18 cellular contexts compared by ENCODE assay signal in genomic region chr22:37126383-37126782, GRCh38. TPM values are rescaled to one million over a fixed set of nuclear protein-coding genes. Genes with fewer than 3 reads are reported as not detected.
DNase-seq lines count a peak whose midpoint lies in the region; ATAC-seq and TF ChIP-seq lines count a peak whose summit lies in the region.
"Had no signal": no experiment of that assay in that cellular context is flagged by ENCODE, and none has a peak within 500 bp of the region (broad histone marks: within the 10 kb centered on the region; RNA-seq: fewer than 3 reads in every experiment).

No MANE protein-coding gene starts in this region.

- no peak for ATAC-seq in central memory CD8-positive, alpha-beta T cell (replicated peaks; ENCODE audit: extremely low read depth, poor library complexity, severe bottlenecking)
- ATAC-seq in natural killer cell, result no peak
- ATAC-seq: activated CD4-positive, CD25-positive, alpha-beta regulatory T cell treated with anti-CD3 and anti-CD28 coated beads, Interleukin-2, amount 50 U/mL, for 24 hours had no signal

- no peaks in the 10 kb centered on the region for H3K9me3 Mint-ChIP-seq in T-helper 1 cell treated with Interleukin-12 subunit alpha and Interleukin-12 subunit beta and Interleukin-4 antibody, amounts not matched to agents 30 μg/mL and 1 μg/mL, for 36 hours
- no peaks in the 10 kb centered on the region for H3K9me3 Mint-ChIP-seq in central memory CD8-positive, alpha-beta T cell
- no peaks in the 10 kb centered on the region for H3K9me3 Mint-ChIP-seq in natural killer cell
- H3K9me3 Mint-ChIP-seq: nephron had no signal

- no peak for TF ChIP-seq CTCF in natural killer cell (IDR thresholded peaks at IDR 0.05)

- peaks cover 48% of the 10 kb centered on the region for H3K4me1 Mint-ChIP-seq in T-helper 1 cell treated with Interleukin-12 subunit alpha and Interleukin-12 subunit beta and Interleukin-4 antibody, amounts not matched to agents 30 μg/mL and 1 μg/mL, for 36 hours (ENCODE audit: low read depth)
- H3K4me1 Mint-ChIP-seq in central memory CD8-positive, alpha-beta T cell, result peaks cover 54% of the 10 kb centered on the region
- peaks cover 56 to 75% of the 10 kb centered on the region in 2 donors for H3K4me1 Mint-ChIP-seq in natural killer cell

- no peak overlapping the region for H3K4me3 ChIP-seq in MG63
- H3K4me3 ChIP-seq: skin epidermis, upper lobe of left lung had no signal

- no peaks in the 10 kb centered on the region for H3K27me3 ChIP-seq in MG63
- H3K27me3 ChIP-seq: upper lobe of left lung had no signal

- H3K27ac Mint-ChIP-seq in T-helper 1 cell treated with Interleukin-12 subunit alpha and Interleukin-12 subunit beta and Interleukin-4 antibody, amounts not matched to agents 30 μg/mL and 1 μg/mL, for 36 hours, result peak overlapping the region; percentile 69
- peak overlapping the region; percentile 71 for H3K27ac Mint-ChIP-seq in central memory CD8-positive, alpha-beta T cell (ENCODE audit: low read depth)
- peak overlapping the region; percentile 94 to 99 for H3K27ac Mint-ChIP-seq in natural killer cell
- H3K27ac Mint-ChIP-seq: nephron had no signal

- peaks cover 36% of the 10 kb centered on the region for H3K36me3 Mint-ChIP-seq in T-helper 1 cell treated with Interleukin-12 subunit alpha and Interleukin-12 subunit beta and Interleukin-4 antibody, amounts not matched to agents 30 μg/mL and 1 μg/mL, for 36 hours (ENCODE audit: low read depth)
- H3K36me3 Mint-ChIP-seq in central memory CD8-positive, alpha-beta T cell (ENCODE audit: insufficient read depth), result peaks cover 39% of the 10 kb centered on the region
- no peaks in the 10 kb centered on the region for H3K36me3 Mint-ChIP-seq in natural killer cell

- DNase-seq in T-helper 1 cell, result no peak
- DNase-seq in NCI-H2196 treated with DMSO at 0.1 percent for 48 hours (lab: John Stamatoyannopoulos, UW; ENCODE audit: unreplicated experiment), result peak; percentile 21
- no peak for DNase-seq in central memory CD8-positive, alpha-beta T cell (ENCODE audit: low spot score in 2 of 2)
- DNase-seq in natural killer cell, result no peak
- DNase-seq in HCEC 1CT, result no peak
- DNase-seq in stimulated activated CD4-positive, alpha-beta T cell treated with anti-CD3 and anti-CD28 coated beads, Interleukin-15, amount 100 ng/mL, for 24 hours, result no peak
- no peak for DNase-seq in MG63
- DNase-seq: 8988T, COR-L47, cortex of kidney, kidney, NCI-H524, Right ventricle myocardium superior, upper lobe of left lung had no signal

- no peak overlapping the region for H3K4me3 Mint-ChIP-seq in T-helper 1 cell treated with Interleukin-12 subunit alpha and Interleukin-12 subunit beta and Interleukin-4 antibody, amounts not matched to agents 30 μg/mL and 1 μg/mL, for 36 hours
- H3K4me3 Mint-ChIP-seq in central memory CD8-positive, alpha-beta T cell, result no peak overlapping the region
- no peak overlapping the region for H3K4me3 Mint-ChIP-seq in natural killer cell
- H3K4me3 Mint-ChIP-seq: nephron had no signal

- intact Hi-C loops in natural killer cell (cut with micrococcal nuclease), result no loop called here

- no peaks in the 10 kb centered on the region for H3K36me3 ChIP-seq in MG63
- H3K36me3 ChIP-seq: upper lobe of left lung had no signal

- no peaks in the 10 kb centered on the region for H3K27me3 Mint-ChIP-seq in T-helper 1 cell treated with Interleukin-12 subunit alpha and Interleukin-12 subunit beta and Interleukin-4 antibody, amounts not matched to agents 30 μg/mL and 1 μg/mL, for 36 hours (ENCODE audit: low read depth)
- no peaks in the 10 kb centered on the region for H3K27me3 Mint-ChIP-seq in central memory CD8-positive, alpha-beta T cell
- no peaks in the 10 kb centered on the region for H3K27me3 Mint-ChIP-seq in natural killer cell (ENCODE audit: low read depth in 2 of 2)

- no peaks in the 10 kb centered on the region for H3K9me3 ChIP-seq in MG63
- H3K9me3 ChIP-seq: upper lobe of left lung had no signal

RNA-seq across cellular contexts. Expression of gene TMPRSS6, which starts 16.9 kb away (rescaled TPM):
- 1 to 10 TPM; 1.1 to 4.7 (median 3.4) TPM for total RNA-seq in natural killer cell
- total RNA-seq in MG63 (2014; rRNA removed; shearing (Covaris generic); ENCODE audit: low replicate concordance), result not detected in 2 replicates
- total RNA-seq: Right ventricle myocardium superior had no signal

RNA-seq across cellular contexts. Expression of gene IL2RB, which starts 23.3 kb away (rescaled TPM):
- total RNA-seq in natural killer cell, result 1,000 to 10,000 TPM in 2 of 3 donors, 100 to 1,000 TPM in 1; 905 to 1,386 (median 1,021) TPM
- not detected in 2 replicates for total RNA-seq in MG63 (2014; rRNA removed; shearing (Covaris generic); ENCODE audit: low replicate concordance)

Comparison
In these comparisons a context has a peak if more than half of its experiments do, and no peak if none do; other contexts are left out.
1. RNA of gene IL2RB, which starts 23.3 kb away (total RNA-seq): 905 to 1,386 TPM in natural killer cell; not detected in MG63; every median in the first group is over 100 times any median in the second.
2. Peak in every context shown above with its lines, with median percentiles within 50 percentile points of each other: H3K27ac Mint-ChIP-seq.